Comparison of ENCODE assay signal across 9 cellular contexts in the genomic region with DNA sequence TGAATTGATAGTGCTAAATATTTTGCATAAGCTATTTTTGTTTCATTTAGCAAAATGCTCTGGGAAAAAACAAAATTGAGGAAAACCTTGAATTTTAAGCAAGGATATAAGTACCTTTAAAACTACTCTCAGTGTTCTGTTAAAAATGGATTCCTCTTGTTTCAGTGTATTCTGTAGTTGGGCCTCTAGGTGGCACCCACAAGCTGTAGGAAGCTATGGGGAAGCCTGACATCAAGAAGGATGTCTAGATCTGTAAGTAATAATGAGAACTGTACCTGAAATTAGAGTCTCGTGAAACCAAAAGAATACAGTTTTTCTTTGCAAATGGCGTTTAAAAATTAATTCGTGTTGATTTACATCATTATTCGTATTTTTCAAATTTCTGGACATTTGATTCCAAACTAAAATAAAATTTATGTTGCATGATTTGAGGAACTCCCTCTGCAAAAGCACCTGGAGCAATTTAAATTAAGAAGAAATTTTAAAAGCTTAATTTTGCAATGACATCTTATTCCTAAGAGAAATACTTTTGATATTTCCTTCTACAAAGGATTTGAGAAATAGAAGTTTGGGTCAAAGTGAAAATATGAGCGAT. TPM values are rescaled to one million over a fixed set of nuclear protein-coding genes. Genes with fewer than 3 reads are reported as not detected.
A peak's percentile ranks its signal among the peaks of the same experiment; 100 is the strongest.
DNase-seq lines count a peak whose midpoint lies in the region; ATAC-seq and TF ChIP-seq lines count a peak whose summit lies in the region.
"Had no signal": no experiment of that assay in that cellular context is flagged by ENCODE, and none has a peak within 500 bp of the region (broad histone marks: within the 10 kb centered on the region; RNA-seq: fewer than 3 reads in every experiment).

No MANE protein-coding gene starts in this region.

- no peak overlapping the region for H2AFZ ChIP-seq in GM23338
- H2AFZ ChIP-seq in KMS-11 (ENCODE audit: low read depth) = no peak overlapping the region
- H2AFZ ChIP-seq in smooth muscle cell (ENCODE audit: low read depth) = peak overlapping the region; percentile 6

- H3K9me3 Mint-ChIP-seq in GM23338 = peaks cover 3% of the 10 kb centered on the region

- H3K36me3 ChIP-seq in GM23338 (ENCODE audit: insufficient read depth) (no peaks in the 10 kb centered on the region), KMS-11 (ENCODE audit: insufficient read depth) (no peaks in the 10 kb centered on the region), adipocyte (ENCODE audit: control insufficient read depth, insufficient read depth, low read length, severe bottlenecking) (no peaks in the 10 kb centered on the region), smooth muscle cell (ENCODE audit: low read depth) (no peaks in the 10 kb centered on the region)
- H3K36me3 ChIP-seq: BLaER1 treated with 17β-estradiol and CSF1 and Interleukin-3, amounts not matched to agents 10 nM and 100 nM had no signal

- no peaks in the 10 kb centered on the region; the same call in 1 of the 3 replicates for H3K4me1 Mint-ChIP-seq in GM23338

- H3K4me3 ChIP-seq in GM23338 (no peak overlapping the region), KMS-11 (IDR thresholded peaks at IDR 0.05; ENCODE audit: insufficient read depth, low read depth, low read length) (no peak overlapping the region), adipocyte (ENCODE audit: low read length) (no peak overlapping the region), smooth muscle cell (peak overlapping the region; percentile 8)
- H3K4me3 ChIP-seq: BLaER1 treated with 17β-estradiol and CSF1 and Interleukin-3, amounts not matched to agents 10 nM and 100 nM had no signal

- H3K36me3 Mint-ChIP-seq in GM23338 (ENCODE audit: low read depth) = peaks cover 2% of the 10 kb centered on the region; the same call in 1 of the 3 replicates

- no peaks in the 10 kb centered on the region for H3K27me3 Mint-ChIP-seq in GM23338 (ENCODE audit: insufficient read depth, low read depth, poor library complexity)

- no peaks in the 10 kb centered on the region for H3K9me2 ChIP-seq in GM23338 (ENCODE audit: insufficient read depth)

- H3K9me3 ChIP-seq in adipocyte (ENCODE audit: control insufficient read depth, low read length) (no peaks in the 10 kb centered on the region), smooth muscle cell (replicated peaks; ENCODE audit: low read depth) (no peaks in the 10 kb centered on the region)
- H3K9me3 ChIP-seq: BLaER1 treated with 17β-estradiol and CSF1 and Interleukin-3, amounts not matched to agents 10 nM and 100 nM had no signal

- H4K20me1 ChIP-seq in GM23338 (replicated peaks; ENCODE audit: insufficient read depth) = no peaks in the 10 kb centered on the region
- no peaks in the 10 kb centered on the region for H4K20me1 ChIP-seq in KMS-11 (ENCODE audit: insufficient read depth)
- H4K20me1 ChIP-seq in smooth muscle cell (ENCODE audit: low read depth) = no peaks in the 10 kb centered on the region
- H4K20me1 ChIP-seq: BLaER1 treated with 17β-estradiol and CSF1 and Interleukin-3, amounts not matched to agents 10 nM and 100 nM had no signal

- H3K4me3 Mint-ChIP-seq in GM23338 = no peak overlapping the region

- H3K79me2 ChIP-seq in GM23338 (replicated peaks; ENCODE audit: insufficient read depth) = no peaks in the 10 kb centered on the region
- H3K79me2 ChIP-seq in KMS-11 (ENCODE audit: insufficient read depth, low read depth) = no peaks in the 10 kb centered on the region
- H3K79me2 ChIP-seq in smooth muscle cell (ENCODE audit: low read depth) = no peaks in the 10 kb centered on the region

- H3F3A ChIP-seq in GM23338 (replicated peaks; ENCODE audit: low read depth) = no peaks in the 10 kb centered on the region
- no peaks in the 10 kb centered on the region for H3F3A ChIP-seq in smooth muscle cell (ENCODE audit: low read depth)

- H3K27ac ChIP-seq in GM23338 (ENCODE audit: low read depth) = no peak overlapping the region
- H3K27ac ChIP-seq in KMS-11 = no peak overlapping the region
- no peak overlapping the region for H3K27ac ChIP-seq in smooth muscle cell (ENCODE audit: low read depth)
- H3K27ac ChIP-seq: BLaER1 treated with 17β-estradiol and CSF1 and Interleukin-3, amounts not matched to agents 10 nM and 100 nM had no signal

- ATAC-seq in GM23338 = peak; percentile 84
- peak; percentile 98 for ATAC-seq in SK-N-SH treated with all-trans-retinoic acid at 6 μM for 48 hours

- TF ChIP-seq CTCF in GM23338 (conservative IDR thresholded peaks at IDR 0.05; ENCODE audit: low read depth in 2 of 2) (peak; percentile 93 to 98), KMS-11 (conservative IDR thresholded peaks at IDR 0.05; ENCODE audit: low read depth, low read length) (peak; percentile 95), smooth muscle cell (IDR thresholded peaks at IDR 0.05; ENCODE audit: borderline replicate concordance, insufficient read depth, poor library complexity, severe bottlenecking) (peak; percentile 90)

- no peak overlapping the region; the same call in 1 of the 2 replicates for H3K27ac Mint-ChIP-seq in GM23338

- no peak overlapping the region for H3K9ac ChIP-seq in KMS-11
- no peak overlapping the region for H3K9ac ChIP-seq in adipocyte (ENCODE audit: low read length)
- H3K9ac ChIP-seq in smooth muscle cell (ENCODE audit: low read depth) = no peak overlapping the region
- H3K9ac ChIP-seq: BLaER1 treated with 17β-estradiol and CSF1 and Interleukin-3, amounts not matched to agents 10 nM and 100 nM had no signal

- H3K4me2 ChIP-seq in GM23338 (no peak overlapping the region), KMS-11 (no peak overlapping the region), smooth muscle cell (no peak overlapping the region)
- H3K4me2 ChIP-seq: BLaER1 treated with 17β-estradiol and CSF1 and Interleukin-3, amounts not matched to agents 10 nM and 100 nM had no signal

- DNase-seq in NCI-H2171 treated with DMSO at 0.1 percent for 48 hours (lab: John Stamatoyannopoulos, UW) (peak; percentile 30), NCI-H2171 (lab: John Stamatoyannopoulos, UW) (no peak), GM23338 (ENCODE audit: low spot score) (peak; percentile 80), adipocyte (ENCODE audit: low read depth) (peak; percentile 80), hepatic stellate cell (ENCODE audit: low spot score) (peak; percentile 5), smooth muscle cell (lab: John Stamatoyannopoulos, UW; ENCODE audit: unreplicated experiment) (no peak)

- H3K27me3 ChIP-seq in GM23338 (ENCODE audit: insufficient read depth) (no peaks in the 10 kb centered on the region), KMS-11 (ENCODE audit: insufficient read depth, low read depth) (no peaks in the 10 kb centered on the region), adipocyte (replicated peaks; ENCODE audit: control insufficient read depth, insufficient read depth, low read length) (no peaks in the 10 kb centered on the region), smooth muscle cell (ENCODE audit: low read depth) (no peaks in the 10 kb centered on the region)
- H3K27me3 ChIP-seq: BLaER1 treated with 17β-estradiol and CSF1 and Interleukin-3, amounts not matched to agents 10 nM and 100 nM had no signal

- H3K4me1 ChIP-seq in GM23338 (ENCODE audit: insufficient read depth) (0 out of 2 replicates have a peak, but pooled peaks cover 3% of the 10 kb centered on the region), KMS-11 (ENCODE audit: low read depth, poor library complexity, severe bottlenecking) (no peaks in the 10 kb centered on the region), adipocyte (ENCODE audit: control insufficient read depth, insufficient read depth, low read length) (no peaks in the 10 kb centered on the region), smooth muscle cell (ENCODE audit: low read depth) (no peaks in the 10 kb centered on the region)

- WGBS in smooth muscle cell (ENCODE audit: low lambda C conversion rate) = 24% methylated on average over 5 of the region's 5 CpGs

TF ChIP-seq in GM23338, 12 proteins besides CTCF, POLR2A, EP300 and RAD21 (continues in another document):
- no peak for TF ChIP-seq STAT1 (IDR thresholded peaks at IDR 0.05; ENCODE audit: unreplicated experiment)
- no peak for TF ChIP-seq ZNF331 (CRISPR knock-in tag; IDR thresholded peaks at IDR 0.05; ENCODE audit: low read depth)
- no peak for TF ChIP-seq CREB1 (CRISPR knock-in tag; IDR thresholded peaks at IDR 0.05; ENCODE audit: low read depth)
- no peak for TF ChIP-seq NANOG (IDR thresholded peaks at IDR 0.05; ENCODE audit: borderline replicate concordance)
- no peak for TF ChIP-seq EZH2phosphoT487 (IDR thresholded peaks at IDR 0.05; ENCODE audit: unreplicated experiment)
- TF ChIP-seq ETS1 (IDR thresholded peaks at IDR 0.05) = no peak

TF ChIP-seq in SK-N-SH treated with all-trans-retinoic acid at 6 μM for 48 hours, 23 proteins besides CTCF, POLR2A, EP300 and RAD21 (continues in another document):
- no peak for TF ChIP-seq GLIS3 (CRISPR knock-in tag; IDR thresholded peaks at IDR 0.05)
- TF ChIP-seq POU6F1 (CRISPR knock-in tag; IDR thresholded peaks at IDR 0.05; ENCODE audit: borderline replicate concordance, low read depth) = no peak
- TF ChIP-seq CSDC2 (CRISPR knock-in tag; IDR thresholded peaks at IDR 0.05) = no peak
- no peak for TF ChIP-seq OSR1 (CRISPR knock-in tag; IDR thresholded peaks at IDR 0.05)
- no peak for TF ChIP-seq ARNTL (CRISPR knock-in tag; IDR thresholded peaks at IDR 0.05; ENCODE audit: borderline replicate concordance, low read depth)

RNA-seq across cellular contexts. Expression of gene TMPRSS11E, which starts 51.2 kb away (rescaled TPM):
- total RNA-seq in GM23338 (2014; rRNA removed; shearing (Covaris generic)) = 1.4 TPM in 2 replicates
- polyA plus RNA-seq in GM23338 (2016; fragmentation: Nextera tagmentation; extraction: Ambion mirVana) = 0.43 and 0.44 TPM in 2 replicates
- 14.7 and 18.2 TPM in 2 replicates for total RNA-seq in smooth muscle cell
- polyA plus RNA-seq in smooth muscle cell = 1.0 and 4.5 TPM in 2 replicates

Comparison
In these comparisons a context has a peak if more than half of its experiments do, and no peak if none do; other contexts are left out.
1. DNase-seq: peak in NCI-H2171 treated with DMSO at 0.1 percent for 48 hours (single experiment), GM23338 (single experiment), adipocyte (single experiment) and hepatic stellate cell (single experiment); none in NCI-H2171 (single experiment) and smooth muscle cell (single experiment).
2. Peak in every context shown above with its lines, with median percentiles within 50 percentile points of each other: CTCF ChIP-seq.